Comparison of ENCODE assay signal across 18 cellular contexts in the genomic region with DNA sequence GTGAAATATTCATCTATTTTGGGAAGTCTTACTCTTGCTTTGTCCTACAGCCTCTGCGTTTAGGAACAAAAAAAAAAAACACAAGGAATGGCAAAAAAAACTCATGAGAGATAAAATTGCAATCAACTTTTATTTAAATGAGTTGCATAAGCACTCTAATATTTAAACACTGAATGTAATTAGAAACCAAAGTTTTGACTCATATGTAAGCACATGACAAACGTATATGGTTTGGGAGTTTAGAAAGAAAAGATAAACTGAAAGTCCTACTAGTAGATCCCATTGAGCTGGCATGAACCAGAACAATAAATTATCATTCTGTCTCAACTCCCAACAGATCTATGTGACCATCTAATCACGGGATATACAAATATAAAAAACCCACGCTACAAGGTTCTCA. TPM values are rescaled to one million over a fixed set of nuclear protein-coding genes. Genes with fewer than 3 reads are reported as not detected.
DNase-seq lines count a peak whose midpoint lies in the region; ATAC-seq lines count a peak whose summit lies in the region.
"Had no signal": no experiment of that assay in that cellular context is flagged by ENCODE, and none has a peak within 500 bp of the region (broad histone marks: within the 10 kb centered on the region; RNA-seq: fewer than 3 reads in every experiment).

No MANE protein-coding gene starts in this region.

- H3K4me3 Mint-ChIP-seq in activated T-cell treated with anti-CD3 and anti-CD28 coated beads, Interleukin-2, amount 50 U/mL, for 72 hours = no peak overlapping the region
- H3K4me3 Mint-ChIP-seq in activated T-cell treated with anti-CD3 and anti-CD28 coated beads, Interleukin-2, amount 50 U/mL, for 4 hours = no peak overlapping the region
- H3K4me3 Mint-ChIP-seq in stimulated activated effector memory CD8-positive, alpha-beta T cell treated with anti-CD3 and anti-CD28 coated beads, Interleukin-12 subunit alpha, Interleukin-12 subunit beta, amount 100 ng/mL, for 72 hours = no peak overlapping the region
- H3K4me3 Mint-ChIP-seq: CD8-positive, alpha-beta T cell had no signal

- no peak for DNase-seq in activated T-cell treated with anti-CD3 and anti-CD28 coated beads, Interleukin-2, amount 50 U/mL, for 72 hours
- DNase-seq in activated T-cell treated with anti-CD3 and anti-CD28 coated beads, Interleukin-2, amount 50 U/mL, for 4 hours = no peak
- DNase-seq in amniotic epithelial cell (ENCODE audit: low read depth) = peak; percentile 25
- peak; percentile 52 for DNase-seq in fibroblast of peridontal ligament (ENCODE audit: extremely low read depth)
- no peak for DNase-seq in stimulated activated effector memory CD8-positive, alpha-beta T cell treated with anti-CD3 and anti-CD28 coated beads, Interleukin-12 subunit alpha, Interleukin-12 subunit beta, amount 100 ng/mL, for 72 hours (ENCODE audit: low spot score in 2 of 2)
- no peak for DNase-seq in KG1 (lab: John Stamatoyannopoulos, UW)
- no peak for DNase-seq in G401 (ENCODE audit: low spot score)
- no peak for DNase-seq in GM19238 (ENCODE audit: insufficient read length, low spot score)
- DNase-seq: AML-193; C1 segment of cervical spinal cord; CD8-positive, alpha-beta T cell; DND-41; NCI-H1105; NCI-H146; NCI-H2029; NCI-H2227 treated with DMSO at 0.1 percent for 48 hours; NCI-H510A; SIG-M5 had no signal

- H3K4me1 Mint-ChIP-seq in activated T-cell treated with anti-CD3 and anti-CD28 coated beads, Interleukin-2, amount 50 U/mL, for 72 hours (ENCODE audit: low read depth) = peaks cover 24% of the 10 kb centered on the region
- H3K4me1 Mint-ChIP-seq in activated T-cell treated with anti-CD3 and anti-CD28 coated beads, Interleukin-2, amount 50 U/mL, for 4 hours (ENCODE audit: low read depth) = peaks cover 9% of the 10 kb centered on the region
- peaks cover 16% of the 10 kb centered on the region for H3K4me1 Mint-ChIP-seq in stimulated activated effector memory CD8-positive, alpha-beta T cell treated with anti-CD3 and anti-CD28 coated beads, Interleukin-12 subunit alpha, Interleukin-12 subunit beta, amount 100 ng/mL, for 72 hours

- no peaks in the 10 kb centered on the region for H3K27me3 Mint-ChIP-seq in activated T-cell treated with anti-CD3 and anti-CD28 coated beads, Interleukin-2, amount 50 U/mL, for 72 hours (ENCODE audit: low read depth)
- H3K27me3 Mint-ChIP-seq in activated T-cell treated with anti-CD3 and anti-CD28 coated beads, Interleukin-2, amount 50 U/mL, for 4 hours (ENCODE audit: low read depth) = no peaks in the 10 kb centered on the region

- in situ Hi-C loops in G401 (cut with HindIII; ENCODE audit: low sequenced_read_pairs) = no loop called here

- H3K9me3 Mint-ChIP-seq in activated T-cell treated with anti-CD3 and anti-CD28 coated beads, Interleukin-2, amount 50 U/mL, for 72 hours = no peaks in the 10 kb centered on the region
- H3K9me3 Mint-ChIP-seq in activated T-cell treated with anti-CD3 and anti-CD28 coated beads, Interleukin-2, amount 50 U/mL, for 4 hours = no peaks in the 10 kb centered on the region
- H3K9me3 Mint-ChIP-seq in stimulated activated effector memory CD8-positive, alpha-beta T cell treated with anti-CD3 and anti-CD28 coated beads, Interleukin-12 subunit alpha, Interleukin-12 subunit beta, amount 100 ng/mL, for 72 hours = no peaks in the 10 kb centered on the region
- H3K9me3 Mint-ChIP-seq: CD8-positive, alpha-beta T cell had no signal

- H3K27ac Mint-ChIP-seq in activated T-cell treated with anti-CD3 and anti-CD28 coated beads, Interleukin-2, amount 50 U/mL, for 72 hours = peak overlapping the region; percentile 78
- peak overlapping the region; percentile 40 for H3K27ac Mint-ChIP-seq in stimulated activated effector memory CD8-positive, alpha-beta T cell treated with anti-CD3 and anti-CD28 coated beads, Interleukin-12 subunit alpha, Interleukin-12 subunit beta, amount 100 ng/mL, for 72 hours

- ATAC-seq in activated T-cell treated with anti-CD3 and anti-CD28 coated beads, Interleukin-2, amount 50 U/mL, for 72 hours (replicated peaks in 1 of 2) = no peak
- ATAC-seq in activated T-cell treated with anti-CD3 and anti-CD28 coated beads, Interleukin-2, amount 50 U/mL, for 4 hours = no peak
- no peak for ATAC-seq in stimulated activated effector memory CD8-positive, alpha-beta T cell treated with anti-CD3 and anti-CD28 coated beads, Interleukin-12 subunit alpha, Interleukin-12 subunit beta, amount 100 ng/mL, for 72 hours
- ATAC-seq: CD8-positive, alpha-beta T cell had no signal

- H3K36me3 Mint-ChIP-seq in activated T-cell treated with anti-CD3 and anti-CD28 coated beads, Interleukin-2, amount 50 U/mL, for 72 hours (ENCODE audit: insufficient read depth in 2 of 2) = peaks cover 0 to 4% of the 10 kb centered on the region in 2 donors
- H3K36me3 Mint-ChIP-seq in activated T-cell treated with anti-CD3 and anti-CD28 coated beads, Interleukin-2, amount 50 U/mL, for 4 hours (ENCODE audit: insufficient read depth) = peaks cover 20% of the 10 kb centered on the region
- peaks cover 62% of the 10 kb centered on the region for H3K36me3 Mint-ChIP-seq in stimulated activated effector memory CD8-positive, alpha-beta T cell treated with anti-CD3 and anti-CD28 coated beads, Interleukin-12 subunit alpha, Interleukin-12 subunit beta, amount 100 ng/mL, for 72 hours

RNA-seq across cellular contexts. Expression of a gene that starts 44.8 kb away (rescaled TPM):
- 10 to 100 TPM; 39.8 to 51.4 TPM for total RNA-seq in activated T-cell treated with anti-CD3 and anti-CD28 coated beads, Interleukin-2, amount 50 U/mL, for 72 hours
- 10 to 100 TPM; 22.0 to 26.8 (median 23.1) TPM for total RNA-seq in activated T-cell treated with anti-CD3 and anti-CD28 coated beads, Interleukin-2, amount 50 U/mL, for 4 hours
- 23.5 and 25.4 TPM in 2 replicates for total RNA-seq in G401 (2014; rRNA removed; shearing (Covaris generic))

Comparison
In these comparisons a context has a peak if more than half of its experiments do, and no peak if none do; other contexts are left out.
1. DNase-seq: peak in amniotic epithelial cell (single experiment) and fibroblast of peridontal ligament (single experiment); none in activated T-cell treated with anti-CD3 and anti-CD28 coated beads, Interleukin-2, amount 50 U/mL, for 72 hours (0 of 2), activated T-cell treated with anti-CD3 and anti-CD28 coated beads, Interleukin-2, amount 50 U/mL, for 4 hours (single experiment), stimulated activated effector memory CD8-positive, alpha-beta T cell treated with anti-CD3 and anti-CD28 coated beads, Interleukin-12 subunit alpha, Interleukin-12 subunit beta, amount 100 ng/mL, for 72 hours (0 of 2), KG1 (single experiment), G401 (single experiment) and GM19238 (single experiment).